In the genomic region with DNA sequence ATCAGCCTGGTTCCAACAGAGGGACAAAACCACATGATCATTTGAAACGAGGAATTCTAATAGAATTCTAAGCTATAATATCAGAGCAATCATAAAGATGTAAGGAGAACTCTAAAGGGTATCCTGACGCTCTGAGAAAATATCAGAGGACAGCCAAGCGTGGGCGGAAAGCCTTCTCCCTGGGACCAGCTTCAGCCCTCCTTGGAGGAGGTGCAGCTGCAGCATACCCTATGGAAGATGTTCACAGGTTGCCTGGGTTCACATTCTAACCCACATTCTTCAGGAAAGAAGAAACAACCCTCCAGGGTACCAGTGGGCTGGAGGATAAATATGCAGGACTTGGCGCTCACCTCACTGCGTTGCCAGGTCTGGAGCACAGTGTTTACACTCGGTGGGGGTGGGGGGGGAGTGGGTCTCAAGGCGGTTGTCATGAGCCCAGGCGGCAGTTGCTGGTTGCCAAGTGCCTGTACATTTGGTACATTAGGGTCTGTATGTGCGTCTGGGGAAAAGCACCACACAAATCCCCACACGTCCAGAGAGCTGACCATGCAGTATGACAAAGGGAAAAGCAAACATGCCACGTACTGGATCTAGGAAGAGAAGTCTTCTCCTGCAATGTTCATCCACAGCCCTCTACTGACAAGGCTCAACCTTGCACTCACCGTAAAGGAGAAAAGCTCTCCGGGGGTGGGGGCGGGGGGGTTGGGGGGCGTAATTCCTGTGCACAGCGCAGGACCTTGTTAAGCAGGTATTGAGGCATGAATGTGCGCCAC, we compare ENCODE assay signal across 2 cellular contexts.
TF ChIP-seq lines count a peak whose summit lies in the region.

No MANE protein-coding gene starts in this region.

TF ChIP-seq in A549, 52 proteins besides CTCF, POLR2A, EP300 and RAD21 (continued from another document):
- TF ChIP-seq KDM1A (IDR thresholded peaks at IDR 0.05; ENCODE audit: low read depth): no peak
TF ChIP-seq in A549: peak in this region for 1.

TF ChIP-seq in GM23338, 12 proteins besides CTCF, POLR2A, EP300 and RAD21 (continued from another document):
- TF ChIP-seq, protein P1, sequence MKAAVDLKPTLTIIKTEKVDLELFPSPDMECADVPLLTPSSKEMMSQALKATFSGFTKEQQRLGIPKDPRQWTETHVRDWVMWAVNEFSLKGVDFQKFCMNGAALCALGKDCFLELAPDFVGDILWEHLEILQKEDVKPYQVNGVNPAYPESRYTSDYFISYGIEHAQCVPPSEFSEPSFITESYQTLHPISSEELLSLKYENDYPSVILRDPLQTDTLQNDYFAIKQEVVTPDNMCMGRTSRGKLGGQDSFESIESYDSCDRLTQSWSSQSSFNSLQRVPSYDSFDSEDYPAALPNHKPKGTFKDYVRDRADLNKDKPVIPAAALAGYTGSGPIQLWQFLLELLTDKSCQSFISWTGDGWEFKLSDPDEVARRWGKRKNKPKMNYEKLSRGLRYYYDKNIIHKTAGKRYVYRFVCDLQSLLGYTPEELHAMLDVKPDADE (IDR thresholded peaks at IDR 0.05): no peak
- TF ChIP-seq, protein P2, sequence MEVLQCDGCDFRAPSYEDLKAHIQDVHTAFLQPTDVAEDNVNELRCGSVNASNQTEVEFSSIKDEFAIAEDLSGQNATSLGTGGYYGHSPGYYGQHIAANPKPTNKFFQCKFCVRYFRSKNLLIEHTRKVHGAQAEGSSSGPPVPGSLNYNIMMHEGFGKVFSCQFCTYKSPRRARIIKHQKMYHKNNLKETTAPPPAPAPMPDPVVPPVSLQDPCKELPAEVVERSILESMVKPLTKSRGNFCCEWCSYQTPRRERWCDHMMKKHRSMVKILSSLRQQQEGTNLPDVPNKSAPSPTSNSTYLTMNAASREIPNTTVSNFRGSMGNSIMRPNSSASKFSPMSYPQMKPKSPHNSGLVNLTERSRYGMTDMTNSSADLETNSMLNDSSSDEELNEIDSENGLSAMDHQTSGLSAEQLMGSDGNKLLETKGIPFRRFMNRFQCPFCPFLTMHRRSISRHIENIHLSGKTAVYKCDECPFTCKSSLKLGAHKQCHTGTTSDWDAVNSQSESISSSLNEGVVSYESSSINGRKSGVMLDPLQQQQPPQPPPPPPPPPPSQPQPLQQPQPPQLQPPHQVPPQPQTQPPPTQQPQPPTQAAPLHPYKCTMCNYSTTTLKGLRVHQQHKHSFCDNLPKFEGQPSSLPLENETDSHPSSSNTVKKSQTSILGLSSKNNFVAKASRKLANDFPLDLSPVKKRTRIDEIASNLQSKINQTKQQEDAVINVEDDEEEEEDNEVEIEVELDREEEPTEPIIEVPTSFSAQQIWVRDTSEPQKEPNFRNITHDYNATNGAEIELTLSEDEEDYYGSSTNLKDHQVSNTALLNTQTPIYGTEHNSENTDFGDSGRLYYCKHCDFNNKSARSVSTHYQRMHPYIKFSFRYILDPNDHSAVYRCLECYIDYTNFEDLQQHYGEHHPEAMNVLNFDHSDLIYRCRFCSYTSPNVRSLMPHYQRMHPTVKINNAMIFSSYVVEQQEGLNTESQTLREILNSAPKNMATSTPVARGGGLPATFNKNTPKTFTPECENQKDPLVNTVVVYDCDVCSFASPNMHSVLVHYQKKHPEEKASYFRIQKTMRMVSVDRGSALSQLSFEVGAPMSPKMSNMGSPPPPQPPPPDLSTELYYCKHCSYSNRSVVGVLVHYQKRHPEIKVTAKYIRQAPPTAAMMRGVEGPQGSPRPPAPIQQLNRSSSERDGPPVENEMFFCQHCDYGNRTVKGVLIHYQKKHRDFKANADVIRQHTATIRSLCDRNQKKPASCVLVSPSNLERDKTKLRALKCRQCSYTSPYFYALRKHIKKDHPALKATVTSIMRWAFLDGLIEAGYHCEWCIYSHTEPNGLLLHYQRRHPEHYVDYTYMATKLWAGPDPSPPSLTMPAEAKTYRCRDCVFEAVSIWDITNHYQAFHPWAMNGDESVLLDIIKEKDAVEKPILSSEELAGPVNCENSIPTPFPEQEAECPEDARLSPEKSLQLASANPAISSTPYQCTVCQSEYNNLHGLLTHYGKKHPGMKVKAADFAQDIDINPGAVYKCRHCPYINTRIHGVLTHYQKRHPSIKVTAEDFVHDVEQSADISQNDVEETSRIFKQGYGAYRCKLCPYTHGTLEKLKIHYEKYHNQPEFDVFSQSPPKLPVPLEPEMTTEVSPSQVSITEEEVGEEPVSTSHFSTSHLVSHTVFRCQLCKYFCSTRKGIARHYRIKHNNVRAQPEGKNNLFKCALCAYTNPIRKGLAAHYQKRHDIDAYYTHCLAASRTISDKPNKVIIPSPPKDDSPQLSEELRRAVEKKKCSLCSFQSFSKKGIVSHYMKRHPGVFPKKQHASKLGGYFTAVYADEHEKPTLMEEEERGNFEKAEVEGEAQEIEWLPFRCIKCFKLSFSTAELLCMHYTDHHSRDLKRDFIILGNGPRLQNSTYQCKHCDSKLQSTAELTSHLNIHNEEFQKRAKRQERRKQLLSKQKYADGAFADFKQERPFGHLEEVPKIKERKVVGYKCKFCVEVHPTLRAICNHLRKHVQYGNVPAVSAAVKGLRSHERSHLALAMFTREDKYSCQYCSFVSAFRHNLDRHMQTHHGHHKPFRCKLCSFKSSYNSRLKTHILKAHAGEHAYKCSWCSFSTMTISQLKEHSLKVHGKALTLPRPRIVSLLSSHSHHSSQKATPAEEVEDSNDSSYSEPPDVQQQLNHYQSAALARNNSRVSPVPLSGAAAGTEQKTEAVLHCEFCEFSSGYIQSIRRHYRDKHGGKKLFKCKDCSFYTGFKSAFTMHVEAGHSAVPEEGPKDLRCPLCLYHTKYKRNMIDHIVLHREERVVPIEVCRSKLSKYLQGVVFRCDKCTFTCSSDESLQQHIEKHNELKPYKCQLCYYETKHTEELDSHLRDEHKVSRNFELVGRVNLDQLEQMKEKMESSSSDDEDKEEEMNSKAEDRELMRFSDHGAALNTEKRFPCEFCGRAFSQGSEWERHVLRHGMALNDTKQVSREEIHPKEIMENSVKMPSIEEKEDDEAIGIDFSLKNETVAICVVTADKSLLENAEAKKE (CRISPR knock-in tag; IDR thresholded peaks at IDR 0.05): no peak
- no peak for TF ChIP-seq POLR2AphosphoS5 (IDR thresholded peaks at IDR 0.05; ENCODE audit: low read depth)
- TF ChIP-seq, protein P3, sequence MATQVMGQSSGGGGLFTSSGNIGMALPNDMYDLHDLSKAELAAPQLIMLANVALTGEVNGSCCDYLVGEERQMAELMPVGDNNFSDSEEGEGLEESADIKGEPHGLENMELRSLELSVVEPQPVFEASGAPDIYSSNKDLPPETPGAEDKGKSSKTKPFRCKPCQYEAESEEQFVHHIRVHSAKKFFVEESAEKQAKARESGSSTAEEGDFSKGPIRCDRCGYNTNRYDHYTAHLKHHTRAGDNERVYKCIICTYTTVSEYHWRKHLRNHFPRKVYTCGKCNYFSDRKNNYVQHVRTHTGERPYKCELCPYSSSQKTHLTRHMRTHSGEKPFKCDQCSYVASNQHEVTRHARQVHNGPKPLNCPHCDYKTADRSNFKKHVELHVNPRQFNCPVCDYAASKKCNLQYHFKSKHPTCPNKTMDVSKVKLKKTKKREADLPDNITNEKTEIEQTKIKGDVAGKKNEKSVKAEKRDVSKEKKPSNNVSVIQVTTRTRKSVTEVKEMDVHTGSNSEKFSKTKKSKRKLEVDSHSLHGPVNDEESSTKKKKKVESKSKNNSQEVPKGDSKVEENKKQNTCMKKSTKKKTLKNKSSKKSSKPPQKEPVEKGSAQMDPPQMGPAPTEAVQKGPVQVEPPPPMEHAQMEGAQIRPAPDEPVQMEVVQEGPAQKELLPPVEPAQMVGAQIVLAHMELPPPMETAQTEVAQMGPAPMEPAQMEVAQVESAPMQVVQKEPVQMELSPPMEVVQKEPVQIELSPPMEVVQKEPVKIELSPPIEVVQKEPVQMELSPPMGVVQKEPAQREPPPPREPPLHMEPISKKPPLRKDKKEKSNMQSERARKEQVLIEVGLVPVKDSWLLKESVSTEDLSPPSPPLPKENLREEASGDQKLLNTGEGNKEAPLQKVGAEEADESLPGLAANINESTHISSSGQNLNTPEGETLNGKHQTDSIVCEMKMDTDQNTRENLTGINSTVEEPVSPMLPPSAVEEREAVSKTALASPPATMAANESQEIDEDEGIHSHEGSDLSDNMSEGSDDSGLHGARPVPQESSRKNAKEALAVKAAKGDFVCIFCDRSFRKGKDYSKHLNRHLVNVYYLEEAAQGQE (IDR thresholded peaks at IDR 0.05; ENCODE audit: unreplicated experiment): no peak
- no peak for TF ChIP-seq ZNF331 (CRISPR knock-in tag; IDR thresholded peaks at IDR 0.05; ENCODE audit: low read depth)
- no peak for TF ChIP-seq ZNF114 (CRISPR knock-in tag; IDR thresholded peaks at IDR 0.05)
- TF ChIP-seq EZH2phosphoT487 (IDR thresholded peaks at IDR 0.05; ENCODE audit: unreplicated experiment): no peak
- no peak for TF ChIP-seq STAT1 (IDR thresholded peaks at IDR 0.05; ENCODE audit: unreplicated experiment)
TF ChIP-seq in GM23338: peak in this region for 0.
